In genomic region chr2:16756831-16757644, GRCh38 we compare ENCODE assay signal across 9 cellular contexts.
DNase-seq lines count a peak whose midpoint lies in the region; ATAC-seq and TF ChIP-seq lines count a peak whose summit lies in the region.
"Had no signal": no experiment of that assay in that cellular context is flagged by ENCODE, and none has a peak within 500 bp of the region (broad histone marks: within the 10 kb centered on the region; RNA-seq: fewer than 3 reads in every experiment).

No MANE protein-coding gene starts in this region.

- no peaks in the 10 kb centered on the region for H3K9me3 ChIP-seq in PC-9 (ENCODE audit: insufficient read depth, low read depth)

- no peaks in the 10 kb centered on the region for H3K9me3 Mint-ChIP-seq in activated T-cell treated with anti-CD3 and anti-CD28 coated beads, Interleukin-2, amount 50 U/mL, for 72 hours
- H3K9me3 Mint-ChIP-seq in neural crest cell = no peaks in the 10 kb centered on the region

- no peak overlapping the region for H3K4me2 ChIP-seq in PC-9

- intact Hi-C loops in PC-9 (cut with micrococcal nuclease; ENCODE audit: unreplicated experiment) = loop anchor here (1.0 kb wide), 3 partner anchors 144 to 1120 kb away; no protein-coding TSS in a partner anchor

- peak; percentile 97 for ATAC-seq in GM21515 (IDR thresholded peaks at IDR 0.05; ENCODE audit: unreplicated experiment)
- ATAC-seq in activated T-cell treated with anti-CD3 and anti-CD28 coated beads, Interleukin-2, amount 50 U/mL, for 72 hours (replicated peaks in 1 of 2) = peak; percentile 81 to 82

- H3K27ac Mint-ChIP-seq in activated T-cell treated with anti-CD3 and anti-CD28 coated beads, Interleukin-2, amount 50 U/mL, for 72 hours = no peak overlapping the region
- H3K27ac Mint-ChIP-seq in neural crest cell (ENCODE audit: unreplicated experiment) = no peak overlapping the region

- peak; percentile 97 for TF ChIP-seq CTCF in PC-9 (conservative IDR thresholded peaks at IDR 0.05)
- TF ChIP-seq CTCF in fibroblast of the aortic adventitia (IDR thresholded peaks at IDR 0.05; ENCODE audit: insufficient read depth, low read length) = peak; percentile 77
- TF ChIP-seq CTCF in neural crest cell (conservative IDR thresholded peaks at IDR 0.05) = peak; percentile 96

- H3K27ac ChIP-seq in PC-9 = no peak overlapping the region
- H3K27ac ChIP-seq: epithelial cell of prostate had no signal

- no peak overlapping the region for H2AFZ ChIP-seq in PC-9

- H3K27me3 ChIP-seq in PC-9 (ENCODE audit: insufficient read depth, low read depth) = no peaks in the 10 kb centered on the region

- no peaks in the 10 kb centered on the region for H3K79me2 ChIP-seq in PC-9 (ENCODE audit: low read depth)

- H3K36me3 Mint-ChIP-seq in activated T-cell treated with anti-CD3 and anti-CD28 coated beads, Interleukin-2, amount 50 U/mL, for 72 hours (ENCODE audit: insufficient read depth in 2 of 2) = no peaks in the 10 kb centered on the region
- H3K36me3 Mint-ChIP-seq in neural crest cell (ENCODE audit: low read depth) = no peaks in the 10 kb centered on the region

- H3K4me3 ChIP-seq in PC-9 (no peak overlapping the region), fibroblast of the aortic adventitia (ENCODE audit: low read depth, low read length) (no peak overlapping the region)

- DNase-seq in DMS53 treated with DMSO at 0.1 percent for 48 hours (lab: John Stamatoyannopoulos, UW; ENCODE audit: unreplicated experiment) (peak; percentile 56), HuH-7.5 (ENCODE audit: low spot score) (peak; percentile 22), PC-9 (peak; percentile 49 to 63), fibroblast of the aortic adventitia (ENCODE audit: low read depth) (peak; percentile 60), neural crest cell (ENCODE audit: low read depth, low spot score) (peak; percentile 76), stromal cell of bone marrow (ENCODE audit: low read depth) (peak; percentile 36)
- peak; percentile 71 to 73 for DNase-seq in activated T-cell treated with anti-CD3 and anti-CD28 coated beads, Interleukin-2, amount 50 U/mL, for 72 hours

- POLR2A ChIA-PET in PC-9 (lab: Charles Lee; ENCODE audit: unreplicated experiment) = no interaction called here

- no TSS peak for BruUV-seq in PC-9 (replicated peaks; lab: Mats Ljungman, UMichigan)

- no peaks in the 10 kb centered on the region for H4K20me1 ChIP-seq in PC-9 (ENCODE audit: insufficient read depth)

- H3K27me3 Mint-ChIP-seq in activated T-cell treated with anti-CD3 and anti-CD28 coated beads, Interleukin-2, amount 50 U/mL, for 72 hours (ENCODE audit: low read depth) = peaks cover 38% of the 10 kb centered on the region
- peaks cover 4% of the 10 kb centered on the region for H3K27me3 Mint-ChIP-seq in neural crest cell (ENCODE audit: low read depth)

- H3K9me2 ChIP-seq in PC-9 (ENCODE audit: insufficient read depth) = no peaks in the 10 kb centered on the region

- H3K36me3 ChIP-seq in PC-9 (ENCODE audit: low read depth) = no peaks in the 10 kb centered on the region

- CTCF ChIA-PET in PC-9 (lab: Charles Lee) = interaction anchor here (1.2 to 1.4 kb wide), 3 partner anchors 140 to 144 kb away, joined by 4 to 11 read pairs (median 5); no protein-coding TSS in a partner anchor

- H3F3A ChIP-seq in PC-9 (ENCODE audit: insufficient read depth, low read depth) = no peaks in the 10 kb centered on the region

- H3K4me3 Mint-ChIP-seq in activated T-cell treated with anti-CD3 and anti-CD28 coated beads, Interleukin-2, amount 50 U/mL, for 72 hours = no peak overlapping the region
- H3K4me3 Mint-ChIP-seq in neural crest cell = no peak overlapping the region

- H3K4me1 ChIP-seq in PC-9 (replicated peaks; ENCODE audit: insufficient read depth) = no peaks in the 10 kb centered on the region

- no peaks in the 10 kb centered on the region for H3K4me1 Mint-ChIP-seq in activated T-cell treated with anti-CD3 and anti-CD28 coated beads, Interleukin-2, amount 50 U/mL, for 72 hours (ENCODE audit: low read depth)
- H3K4me1 Mint-ChIP-seq in neural crest cell = peaks cover 4% of the 10 kb centered on the region

Comparison
In these comparisons a context has a peak if more than half of its experiments do, and no peak if none do; other contexts are left out.
1. DNase-seq: peak in every context shown above with its lines; median percentile 76 in neural crest cell; 72 in activated T-cell treated with anti-CD3 and anti-CD28 coated beads, Interleukin-2, amount 50 U/mL, for 72 hours; 60 in fibroblast of the aortic adventitia; 56 in DMS53 treated with DMSO at 0.1 percent for 48 hours; 56 in PC-9; 36 in stromal cell of bone marrow; 22 in HuH-7.5.